Comparison of ENCODE assay signal across 12 cellular contexts in the genomic region with DNA sequence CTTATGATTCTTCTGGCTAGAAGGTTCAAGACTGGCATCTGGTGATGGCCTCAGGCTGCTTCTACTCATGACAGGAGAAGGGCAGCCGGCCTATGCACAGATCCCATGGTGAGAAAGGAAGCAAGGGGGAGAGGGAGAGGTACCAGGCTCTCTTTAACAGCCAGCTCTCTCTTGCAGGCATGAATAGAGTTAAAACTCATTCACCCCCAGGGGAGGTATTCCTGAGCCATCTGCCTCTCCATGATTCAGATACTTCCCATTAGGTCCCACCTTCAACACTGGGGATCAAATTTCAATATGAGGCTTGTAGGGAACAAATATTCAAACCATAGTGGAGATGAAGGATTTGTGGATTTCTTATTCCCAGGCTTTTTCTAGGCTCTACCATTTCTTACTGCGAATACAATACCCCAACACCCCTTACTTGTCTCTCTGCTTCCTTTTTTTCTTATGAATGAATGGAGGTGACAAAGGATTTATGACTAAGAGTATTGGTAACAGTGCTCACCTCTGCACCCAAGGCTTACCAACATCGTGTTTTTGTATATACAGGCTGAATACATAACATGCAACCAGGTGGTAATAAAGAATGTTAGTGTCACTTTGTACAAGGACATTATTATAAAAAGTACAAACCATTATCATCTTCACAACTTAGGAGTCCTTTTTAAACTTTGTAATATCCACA.
DNase-seq lines count a peak whose midpoint lies in the region; ATAC-seq, FAIRE-seq and TF ChIP-seq lines count a peak whose summit lies in the region.
"Had no signal": no experiment of that assay in that cellular context is flagged by ENCODE, and none has a peak within 500 bp of the region (broad histone marks: within the 10 kb centered on the region; RNA-seq: fewer than 3 reads in every experiment).

No MANE protein-coding gene starts in this region.

- H3K4me3 ChIP-seq in DOHH2 (ENCODE audit: low read length), result peak overlapping the region; percentile 56
- H3K4me3 ChIP-seq in NT2/D1 (ENCODE audit: insufficient read length, low read depth), result no peak overlapping the region
- no peak overlapping the region for H3K4me3 ChIP-seq in tibial nerve
- H3K4me3 ChIP-seq: ascending aorta, HAP-1 had no signal

- H3K9me2 ChIP-seq in DOHH2 (replicated peaks; ENCODE audit: control insufficient read depth, low read length), result no peaks in the 10 kb centered on the region

- peak overlapping the region; percentile 78 for H3K4me2 ChIP-seq in DOHH2 (ENCODE audit: low read length)

- H3K36me3 ChIP-seq in DOHH2 (ENCODE audit: control insufficient read depth, low read length), result no peaks in the 10 kb centered on the region
- H3K36me3 ChIP-seq in NT2/D1 (ENCODE audit: insufficient read depth, insufficient read length, low read length), result no peaks in the 10 kb centered on the region
- H3K36me3 ChIP-seq in tibial nerve, result no peaks in the 10 kb centered on the region
- H3K36me3 ChIP-seq: ascending aorta, HAP-1 had no signal

- H3K4me1 Mint-ChIP-seq in glutamatergic neuron (ENCODE audit: low read depth, unreplicated experiment), result peaks cover 19% of the 10 kb centered on the region

- TF ChIP-seq POLR2A in tibial nerve (IDR thresholded peaks at IDR 0.05), result no peak
- TF ChIP-seq POLR2A in GM12891 (IDR thresholded peaks at IDR 0.05; ENCODE audit: low read depth, low read length), result no peak

- peak overlapping the region; percentile 15 for H3K27ac Mint-ChIP-seq in glutamatergic neuron (ENCODE audit: unreplicated experiment)
- H3K27ac Mint-ChIP-seq: type B pancreatic cell had no signal

- no peaks in the 10 kb centered on the region for H4K20me1 ChIP-seq in DOHH2 (ENCODE audit: control insufficient read depth, insufficient read depth, low read depth, low read length)

- peak; percentile 18 for ATAC-seq in HG02938 (IDR thresholded peaks at IDR 0.05; ENCODE audit: unreplicated experiment)
- ATAC-seq in GM18517 (IDR thresholded peaks at IDR 0.05; ENCODE audit: unreplicated experiment), result no peak

- WGBS in tibial nerve, 2 donors, result 88 to 89% methylated on average over 3 of the region's 3 CpGs

- peak; percentile 20 for DNase-seq in NT2/D1 (ENCODE audit: low read depth, low spot score)
- DNase-seq in glutamatergic neuron, result peak; percentile 18
- DNase-seq in tibial nerve (ENCODE audit: low spot score in 2 of 2), result no peak
- no peak for DNase-seq in GM12891 (ENCODE audit: insufficient read length, low spot score)
- no peak for DNase-seq in stimulated activated CD8-positive, alpha-beta memory T cell treated with anti-CD3 and anti-CD28 coated beads, Interleukin-4, amount 100 ng/mL, for 48 hours
- DNase-seq: NCI-H226 had no signal

- no peaks in the 10 kb centered on the region for H3K27me3 ChIP-seq in DOHH2 (ENCODE audit: control insufficient read depth, low read length)
- H3K27me3 ChIP-seq in NT2/D1 (ENCODE audit: insufficient read depth, insufficient read length), result no peaks in the 10 kb centered on the region
- H3K27me3 ChIP-seq in tibial nerve, result no peaks in the 10 kb centered on the region
- H3K27me3 ChIP-seq: ascending aorta had no signal

- H3K27me3 Mint-ChIP-seq in glutamatergic neuron (ENCODE audit: unreplicated experiment), result no peaks in the 10 kb centered on the region

- H3K9me3 ChIP-seq in DOHH2 (ENCODE audit: control insufficient read depth, insufficient read depth, low read length) (no peaks in the 10 kb centered on the region), NT2/D1 (ENCODE audit: insufficient read depth, low read length) (peaks cover 11% of the 10 kb centered on the region; the same call in 1 of the 2 replicates), tibial nerve (no peaks in the 10 kb centered on the region)
- H3K9me3 ChIP-seq: ascending aorta, HAP-1 had no signal

- H3F3A ChIP-seq in DOHH2 (ENCODE audit: control insufficient read depth, insufficient read depth), result 0 out of 2 replicates have a peak, but pooled peaks cover 3% of the 10 kb centered on the region

- TF ChIP-seq EP300 in tibial nerve (IDR thresholded peaks at IDR 0.05), result no peak

- H3K79me2 ChIP-seq in DOHH2 (ENCODE audit: control insufficient read depth, low read length), result no peaks in the 10 kb centered on the region

- no peaks in the 10 kb centered on the region for H3K9me3 Mint-ChIP-seq in glutamatergic neuron (ENCODE audit: unreplicated experiment)

- FAIRE-seq in GM12891 (lab: Jason Lieb, UNC), result no peak

- TF ChIP-seq CTCF in DOHH2 (IDR thresholded peaks at IDR 0.05; ENCODE audit: low read depth, low read length, poor library complexity, severe bottlenecking) (no peak), glutamatergic neuron (IDR thresholded peaks at IDR 0.05; ENCODE audit: partially characterized antibody, unreplicated experiment) (no peak), tibial nerve (IDR thresholded peaks at IDR 0.05) (no peak)

- H3K9ac ChIP-seq in NT2/D1 (ENCODE audit: insufficient read length, low read depth), result no peak overlapping the region

- no peaks in the 10 kb centered on the region for H3K36me3 Mint-ChIP-seq in glutamatergic neuron (ENCODE audit: unreplicated experiment)
- H3K36me3 Mint-ChIP-seq: type B pancreatic cell had no signal

- H3K4me1 ChIP-seq in DOHH2 (ENCODE audit: control insufficient read depth, low read length) (peaks cover 33% of the 10 kb centered on the region), NT2/D1 (ENCODE audit: insufficient read depth, insufficient read length) (peaks cover 4% of the 10 kb centered on the region), tibial nerve (no peaks in the 10 kb centered on the region)
- H3K4me1 ChIP-seq: HAP-1 had no signal

- peak overlapping the region; percentile 51 for H3K27ac ChIP-seq in DOHH2 (ENCODE audit: low read depth, low read length)
- no peak overlapping the region for H3K27ac ChIP-seq in tibial nerve
- H3K27ac ChIP-seq: ascending aorta had no signal

- no peak overlapping the region for H3K4me3 Mint-ChIP-seq in glutamatergic neuron (ENCODE audit: unreplicated experiment)
- H3K4me3 Mint-ChIP-seq: type B pancreatic cell had no signal

TF ChIP-seq in GM12891, 5 proteins besides CTCF, POLR2A, EP300 and RAD21:
- TF ChIP-seq POU2F2 (IDR thresholded peaks at IDR 0.05; ENCODE audit: low read depth, low read length) (no peak), PAX5 (IDR thresholded peaks at IDR 0.05; ENCODE audit: insufficient read depth, low read length, severe bottlenecking) (no peak), POLR2AphosphoS5 (IDR thresholded peaks at IDR 0.05; ENCODE audit: low read depth, low read length) (no peak), SPI1 (IDR thresholded peaks at IDR 0.05; ENCODE audit: low read depth, low read length) (no peak), TAF1 (IDR thresholded peaks at IDR 0.05; ENCODE audit: low read depth, low read length) (no peak)

Comparison
In these comparisons a context has a peak if more than half of its experiments do, and no peak if none do; other contexts are left out.
1. DNase-seq: peak in NT2/D1 (single experiment) and glutamatergic neuron (single experiment); none in tibial nerve (0 of 2), GM12891 (single experiment) and stimulated activated CD8-positive, alpha-beta memory T cell treated with anti-CD3 and anti-CD28 coated beads, Interleukin-4, amount 100 ng/mL, for 48 hours (single experiment).